Comparison of ENCODE assay signal across 15 cellular contexts in the genomic region with DNA sequence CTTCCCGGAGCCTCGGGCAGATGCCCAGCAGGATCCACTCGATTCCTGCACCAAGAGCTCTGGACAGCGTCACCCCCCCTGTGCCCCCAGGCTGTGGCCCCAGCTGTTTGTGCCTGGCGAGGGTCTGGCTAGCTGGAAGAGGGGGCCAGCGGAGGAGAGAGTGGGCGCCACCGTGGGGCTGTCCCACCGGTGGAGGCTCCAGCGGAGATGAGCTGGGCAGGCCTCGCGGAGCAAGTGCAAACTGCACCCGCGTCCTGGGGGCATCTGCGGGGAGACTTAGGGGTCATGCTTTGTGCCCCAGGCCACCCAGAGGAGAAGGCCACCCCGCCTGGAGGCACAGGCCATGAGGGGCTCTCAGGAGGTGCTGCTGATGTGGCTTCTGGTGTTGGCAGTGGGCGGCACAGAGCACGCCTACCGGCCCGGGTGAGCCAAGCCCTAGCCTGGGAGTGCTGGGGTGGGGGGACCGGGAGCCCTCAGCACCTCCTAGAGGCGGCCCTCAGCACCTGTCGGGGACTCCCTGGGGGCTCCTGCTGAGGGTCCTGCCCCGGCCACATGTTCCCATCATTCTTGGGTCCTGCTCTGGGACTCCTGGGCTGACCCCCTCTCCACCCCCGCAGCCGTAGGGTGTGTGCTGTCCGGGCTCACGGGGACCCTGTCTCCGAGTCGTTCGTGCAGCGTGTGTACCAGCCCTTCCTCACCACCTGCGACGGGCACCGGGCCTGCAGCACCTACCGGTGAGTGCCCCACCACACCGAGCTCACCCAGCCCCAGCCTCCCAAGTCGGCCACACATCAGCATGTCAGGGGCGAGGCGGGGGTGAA. TPM values are rescaled to one million over a fixed set of nuclear protein-coding genes. Genes with fewer than 3 reads are reported as not detected.
DNase-seq lines count a peak whose midpoint lies in the region; ATAC-seq and TF ChIP-seq lines count a peak whose summit lies in the region.
"Had no signal": no experiment of that assay in that cellular context is flagged by ENCODE, and none has a peak within 500 bp of the region (broad histone marks: within the 10 kb centered on the region; RNA-seq: fewer than 3 reads in every experiment).

No MANE protein-coding gene starts in this region.

- H3K9ac ChIP-seq in BLaER1: peak overlapping the region; percentile 29; the same call in 1 of the 2 replicates

- H3K4me3 ChIP-seq in BLaER1: peak overlapping the region; percentile 25; the same call in 1 of the 2 replicates
- no peak overlapping the region for H3K4me3 ChIP-seq in OCI-LY7 (ENCODE audit: low read depth, low read length, poor library complexity, severe bottlenecking)
- H3K4me3 ChIP-seq in psoas muscle: peak overlapping the region; percentile 60

- H4K20me1 ChIP-seq in BLaER1: peaks cover 71% of the 10 kb centered on the region
- H4K20me1 ChIP-seq in OCI-LY7 (ENCODE audit: insufficient read depth, low read length): no peaks in the 10 kb centered on the region

- H3K27me3 ChIP-seq in BLaER1 (peaks cover 36% of the 10 kb centered on the region; the same call in 1 of the 2 replicates), psoas muscle (ENCODE audit: insufficient read depth in 3 of 3, low read length in 2 of 3) (peaks cover 0 to 27% (median 7%) of the 10 kb centered on the region in 3 donors)

- no peaks in the 10 kb centered on the region for H3K9me2 ChIP-seq in OCI-LY7 (ENCODE audit: insufficient read depth, low read length)

- peaks cover 95% of the 10 kb centered on the region for H3K4me1 ChIP-seq in BLaER1
- H3K4me1 ChIP-seq in OCI-LY7 (ENCODE audit: insufficient read depth, low read length, poor library complexity, severe bottlenecking): peaks cover 4% of the 10 kb centered on the region
- H3K4me1 ChIP-seq in psoas muscle: no peaks in the 10 kb centered on the region

- intact Hi-C loops in OCI-LY7 (cut with micrococcal nuclease; ENCODE audit: unreplicated experiment): no loop called here
- intact Hi-C loops in psoas muscle (cut with DNase I): no loop called here

- BruUV-seq in OCI-LY7 (replicated peaks; lab: Mats Ljungman, UMichigan): no TSS peak

- H2AFZ ChIP-seq in OCI-LY7 (ENCODE audit: low read length): no peak overlapping the region

- H3K36me3 ChIP-seq in BLaER1 (peaks cover 23% of the 10 kb centered on the region), OCI-LY7 (ENCODE audit: insufficient read depth, low read length) (no peaks in the 10 kb centered on the region), psoas muscle (ENCODE audit: insufficient read depth in 1 of 2, low read depth in 1 of 2) (peaks cover 0 to 14% of the 10 kb centered on the region in 2 donors)

- POLR2A ChIA-PET in OCI-LY7 (lab: Charles Lee): no interaction called here

- H3K9me3 ChIP-seq in BLaER1 (no peaks in the 10 kb centered on the region), OCI-LY7 (ENCODE audit: low read length) (no peaks in the 10 kb centered on the region), psoas muscle (no peaks in the 10 kb centered on the region)
- H3K9me3 ChIP-seq: tibial nerve had no signal

- no peak for DNase-seq in OCI-LY7 (ENCODE audit: low spot score)
- no peak for DNase-seq in psoas muscle
- DNase-seq in cerebellar cortex (ENCODE audit: low spot score): no peak
- DNase-seq in LoVo (ENCODE audit: low spot score): no peak
- DNase-seq in activated gamma-delta T cell treated with Interleukin-2 at 50 U/mL for 16 hours: no peak
- no peak for DNase-seq in C1 segment of cervical spinal cord (lab: John Stamatoyannopoulos, UW)
- DNase-seq: AML-193; amniotic stem cell; naive thymus-derived CD8-positive, alpha-beta T cell; NK-92 treated with Interleukin-12 subunit alpha and Interleukin-12 subunit beta, amount 100 ng/mL, for 24 hours had no signal

- CTCF ChIA-PET in OCI-LY7 (lab: Charles Lee; ENCODE audit: unreplicated experiment): no interaction called here

- no peaks in the 10 kb centered on the region for H3K79me2 ChIP-seq in OCI-LY7 (ENCODE audit: insufficient read depth, low read depth, low read length)

- H3K4me2 ChIP-seq in BLaER1: peak overlapping the region; percentile 99
- H3K4me2 ChIP-seq in OCI-LY7 (ENCODE audit: low read length): no peak overlapping the region

- ATAC-seq in esophagus mucosa (peak; percentile 1), psoas muscle (no peak)
- ATAC-seq: activated T-helper 17 cell treated with anti-CD3 and anti-CD28 coated beads, Interleukin-2, amount 50 U/mL, for 72 hours had no signal

- 0 out of 2 replicates have a peak, but pooled peaks have one; percentile 26 for TF ChIP-seq CTCF in OCI-LY7 (conservative IDR thresholded peaks at IDR 0.05; ENCODE audit: low read length)
- TF ChIP-seq CTCF in psoas muscle (IDR thresholded peaks at IDR 0.05): no peak

- H3K27ac ChIP-seq in BLaER1 (peak overlapping the region; percentile 35; the same call in 1 of the 2 replicates), OCI-LY7 (ENCODE audit: low read depth, low read length, poor library complexity, severe bottlenecking) (no peak overlapping the region), psoas muscle (peak overlapping the region; percentile 39)
- H3K27ac ChIP-seq: tibial nerve, VCaP had no signal

- WGBS in psoas muscle, 3 donors: 57 to 63% (median 59%) methylated on average over 36 to 40 of the region's 40 CpGs

RNA-seq across cellular contexts. Expression of gene EGFL7, which starts 5.4 kb away (rescaled TPM):
- not detected in 2 replicates for total RNA-seq in OCI-LY7 (2014; rRNA removed; shearing (Covaris generic))
- total RNA-seq in OCI-LY7 (2022) (not detected in 2 replicates), esophagus mucosa (13.0 TPM), psoas muscle (10 to 100 TPM; 47.0 to 55.3 (median 48.8) TPM)
- 10 to 100 TPM; 34.7 to 73.4 (median 48.4) TPM for polyA plus RNA-seq in psoas muscle

RNA-seq across cellular contexts. Expression of gene AGPAT2, which starts 19.1 kb away (rescaled TPM):
- 20.8 and 29.6 TPM in 2 replicates for total RNA-seq in OCI-LY7 (2014; rRNA removed; shearing (Covaris generic))
- total RNA-seq in OCI-LY7 (2022) (15.2 and 18.3 TPM in 2 replicates), esophagus mucosa (91.7 TPM), psoas muscle (10 to 100 TPM; 15.5 to 46.3 (median 31.5) TPM)
- 10 to 100 TPM; 25.9 to 66.5 (median 46.8) TPM for polyA plus RNA-seq in psoas muscle

RNA-seq across cellular contexts. Expression of gene DIPK1B, which starts 44.2 kb away (rescaled TPM):
- 13.3 and 13.9 TPM in 2 replicates for total RNA-seq in OCI-LY7 (2014; rRNA removed; shearing (Covaris generic))
- total RNA-seq in OCI-LY7 (2022) (0.30 and 0.74 TPM in 2 replicates), esophagus mucosa (0.76 TPM), psoas muscle (1 to 10 TPM; 1.4 to 2.7 (median 2.3) TPM)
- polyA plus RNA-seq in psoas muscle: 1 to 10 TPM; 2.2 to 5.3 (median 3.5) TPM
- total RNA-seq: activated T-helper 17 cell treated with anti-CD3 and anti-CD28 coated beads, Interleukin-2, amount 50 U/mL, for 72 hours had no signal
